In genomic region chr1:58904299-58905125, GRCh38 we compare ENCODE assay signal across 9 cellular contexts.
DNase-seq lines count a peak whose midpoint lies in the region; ATAC-seq and TF ChIP-seq lines count a peak whose summit lies in the region.
"Had no signal": no experiment of that assay in that cellular context is flagged by ENCODE, and none has a peak within 500 bp of the region (broad histone marks: within the 10 kb centered on the region; RNA-seq: fewer than 3 reads in every experiment).

No MANE protein-coding gene starts in this region.

- peak overlapping the region; percentile 57 for H3K4me2 ChIP-seq in KMS-11

- POLR2A ChIA-PET in naive thymus-derived CD4-positive, alpha-beta T cell (lab: Charles Lee) = no interaction called here

- H4K20me1 ChIP-seq in KMS-11 (ENCODE audit: insufficient read depth) = no peaks in the 10 kb centered on the region

- peaks cover 2 to 38% (median 16%) of the 10 kb centered on the region in 7 donors for H3K4me1 Mint-ChIP-seq in naive thymus-derived CD4-positive, alpha-beta T cell

- peak overlapping the region; percentile 77 for H3K4me3 ChIP-seq in ACC112 (ENCODE audit: low read depth, low read length)
- H3K4me3 ChIP-seq in KMS-11 (IDR thresholded peaks at IDR 0.05; ENCODE audit: insufficient read depth, low read depth, low read length) = peak overlapping the region; percentile 42
- H3K4me3 ChIP-seq in colonic mucosa = peak overlapping the region; percentile 41
- H3K4me3 ChIP-seq in naive thymus-derived CD4-positive, alpha-beta T cell (ENCODE audit: low read length) = peak overlapping the region; percentile 60

- H3K27ac ChIP-seq in ACC112 (ENCODE audit: low read depth, low read length) = peak overlapping the region; percentile 95
- H3K27ac ChIP-seq in KMS-11 = peak overlapping the region; percentile 90
- peak overlapping the region; percentile 97 for H3K27ac ChIP-seq in colonic mucosa
- H3K27ac ChIP-seq in naive thymus-derived CD4-positive, alpha-beta T cell (ENCODE audit: low read depth, low read length) = peak overlapping the region; percentile 63

- ATAC-seq in naive thymus-derived CD4-positive, alpha-beta T cell = no peak
- ATAC-seq in GM21717 (IDR thresholded peaks at IDR 0.05; ENCODE audit: unreplicated experiment) (no peak), GM21381 (IDR thresholded peaks at IDR 0.05; ENCODE audit: unreplicated experiment) (no peak), GM19023 (IDR thresholded peaks at IDR 0.05; ENCODE audit: unreplicated experiment) (no peak)

- DNase-seq in colonic mucosa (peak; percentile 18), kidney glomerular epithelial cell (lab: John Stamatoyannopoulos, UW) (no peak)
- no peak for DNase-seq in naive thymus-derived CD4-positive, alpha-beta T cell
- DNase-seq: NCI-H1694 had no signal

- CTCF ChIA-PET in naive thymus-derived CD4-positive, alpha-beta T cell (lab: Charles Lee) = no interaction called here

- no peaks in the 10 kb centered on the region for H3K9me3 ChIP-seq in colonic mucosa
- no peaks in the 10 kb centered on the region for H3K9me3 ChIP-seq in naive thymus-derived CD4-positive, alpha-beta T cell (ENCODE audit: control insufficient read depth in 2 of 3, low read length in 3 of 3)

- TF ChIP-seq CTCF in KMS-11 (conservative IDR thresholded peaks at IDR 0.05; ENCODE audit: low read depth, low read length) (no peak), colonic mucosa (IDR thresholded peaks at IDR 0.05) (no peak)

- H3K9me3 Mint-ChIP-seq in naive thymus-derived CD4-positive, alpha-beta T cell = peaks cover 0 to 2% (median 0%) of the 10 kb centered on the region in 11 donors

- H2AFZ ChIP-seq in ACC112 (ENCODE audit: low read length, unreplicated experiment) = peak overlapping the region; percentile 87
- peak overlapping the region; percentile 72 for H2AFZ ChIP-seq in KMS-11 (ENCODE audit: low read depth)

- intact Hi-C loops in colonic mucosa (cut with DNase I) = loop anchor here (5.0 kb wide), 2 partner anchors 87 to 122 kb away; partner anchors contain the start of gene JUN
- intact Hi-C loops in naive thymus-derived CD4-positive, alpha-beta T cell (cut with micrococcal nuclease) = loop anchor here (5.0 kb wide), 5 partner anchors 87 to 793 kb away; no protein-coding TSS in a partner anchor

- no peaks in the 10 kb centered on the region for H3K27me3 Mint-ChIP-seq in naive thymus-derived CD4-positive, alpha-beta T cell

- H3K36me3 ChIP-seq in ACC112 (ENCODE audit: insufficient read depth, low read length) (no peaks in the 10 kb centered on the region), KMS-11 (ENCODE audit: insufficient read depth) (no peaks in the 10 kb centered on the region), colonic mucosa (no peaks in the 10 kb centered on the region)
- no peaks in the 10 kb centered on the region for H3K36me3 ChIP-seq in naive thymus-derived CD4-positive, alpha-beta T cell (ENCODE audit: control insufficient read depth in 2 of 3, insufficient read depth in 3 of 3, low read length in 3 of 3)

- H3K4me3 Mint-ChIP-seq in naive thymus-derived CD4-positive, alpha-beta T cell = peak overlapping the region; percentile 74 to 86 (median 80)

- peak overlapping the region in 8 of 9 donors; percentile 11 to 91 (median 70) for H3K27ac Mint-ChIP-seq in naive thymus-derived CD4-positive, alpha-beta T cell

- peaks cover 0 to 4% (median 0%) of the 10 kb centered on the region in 5 donors for H3K36me3 Mint-ChIP-seq in naive thymus-derived CD4-positive, alpha-beta T cell

- peaks cover 36% of the 10 kb centered on the region for H3K4me1 ChIP-seq in ACC112 (ENCODE audit: control insufficient read depth, insufficient read depth, low read length, unreplicated experiment)
- peaks cover 31% of the 10 kb centered on the region for H3K4me1 ChIP-seq in KMS-11 (ENCODE audit: low read depth, poor library complexity, severe bottlenecking)
- H3K4me1 ChIP-seq in colonic mucosa = peaks cover 2% of the 10 kb centered on the region
- peaks cover 4% of the 10 kb centered on the region in 2 donors for H3K4me1 ChIP-seq in naive thymus-derived CD4-positive, alpha-beta T cell (ENCODE audit: control insufficient read depth in 2 of 2, insufficient read depth in 2 of 2, low read length in 2 of 2)

- H3K79me2 ChIP-seq in ACC112 (ENCODE audit: control insufficient read depth, insufficient read depth, low read length, unreplicated experiment) = no peaks in the 10 kb centered on the region
- no peaks in the 10 kb centered on the region for H3K79me2 ChIP-seq in KMS-11 (ENCODE audit: insufficient read depth, low read depth)

- H3K27me3 ChIP-seq in ACC112 (ENCODE audit: insufficient read depth, low read length) (no peaks in the 10 kb centered on the region), KMS-11 (ENCODE audit: insufficient read depth, low read depth) (no peaks in the 10 kb centered on the region), colonic mucosa (no peaks in the 10 kb centered on the region)
- no peaks in the 10 kb centered on the region for H3K27me3 ChIP-seq in naive thymus-derived CD4-positive, alpha-beta T cell (ENCODE audit: control insufficient read depth in 2 of 2, insufficient read depth in 2 of 2, low read length in 2 of 2)

- H3K9ac ChIP-seq in KMS-11 (peak overlapping the region; percentile 89; the same call in 1 of the 2 replicates), colonic mucosa (ENCODE audit: low read depth in 2 of 2, low read length in 2 of 2) (peak overlapping the region; percentile 80 to 91)
